In genomic region chr5:14066326-14066725, GRCh38 we compare ENCODE assay signal across 15 cellular contexts.
A peak's percentile ranks its signal among the peaks of the same experiment; 100 is the strongest.
DNase-seq lines count a peak whose midpoint lies in the region; ATAC-seq and TF ChIP-seq lines count a peak whose summit lies in the region.
"Had no signal": no experiment of that assay in that cellular context is flagged by ENCODE, and none has a peak within 500 bp of the region (broad histone marks: within the 10 kb centered on the region; RNA-seq: fewer than 3 reads in every experiment).

No MANE protein-coding gene starts in this region.

- no peak for ATAC-seq in Panc1
- no peak for ATAC-seq in upper lobe of right lung
- ATAC-seq: CD8-positive, alpha-beta T cell; GM12878; HepG2 had no signal

- CTCF ChIA-PET in Panc1 (lab: Charles Lee), result no interaction called here

- H3K27me3 ChIP-seq in Panc1 (ENCODE audit: control insufficient read depth, insufficient read depth, low read length) (no peaks in the 10 kb centered on the region), upper lobe of right lung (no peaks in the 10 kb centered on the region)
- H3K27me3 ChIP-seq: BLaER1 treated with 17β-estradiol and CSF1 and Interleukin-3, amounts not matched to agents 10 nM and 100 nM had no signal

- BruUV-seq in Panc1 (replicated peaks; lab: Mats Ljungman, UMichigan), result no TSS peak

- H3K4me1 ChIP-seq in Panc1 (ENCODE audit: control insufficient read depth, insufficient read depth, low read length) (peaks cover 4% of the 10 kb centered on the region), upper lobe of right lung (no peaks in the 10 kb centered on the region)
- H3K4me1 ChIP-seq: BLaER1 treated with 17β-estradiol and CSF1 and Interleukin-3, amounts not matched to agents 10 nM and 100 nM had no signal

- H3K4me3 ChIP-seq in Panc1 (ENCODE audit: low read depth in 2 of 2, low read length in 2 of 2) (no peak overlapping the region), upper lobe of right lung (no peak overlapping the region)
- H3K4me3 ChIP-seq: BLaER1 treated with 17β-estradiol and CSF1 and Interleukin-3, amounts not matched to agents 10 nM and 100 nM; GM12878 had no signal

- H3K9me3 ChIP-seq in Panc1 (ENCODE audit: control insufficient read depth, insufficient read depth, low read depth, low read length), result no peaks in the 10 kb centered on the region; the same call in 1 of the 2 replicates
- no peaks in the 10 kb centered on the region for H3K9me3 ChIP-seq in upper lobe of right lung

- DNase-seq in ACHN (peak; percentile 19), Panc1 (ENCODE audit: low read depth, low spot score) (no peak), glomerular visceral epithelial cell (ENCODE audit: extremely low spot score) (peak; percentile 66), renal cortical epithelial cell (ENCODE audit: low read depth) (peak; percentile 79), globus pallidus (ENCODE audit: low spot score) (no peak), GF-D8 (lab: John Stamatoyannopoulos, UW) (no peak), upper lobe of right lung (no peak)
- DNase-seq: 8988T; Calu3; CD8-positive, alpha-beta T cell; DMS79 treated with DMSO at 0.1 percent for 48 hours; H9 had no signal

- in situ Hi-C loops in ACHN (cut with HindIII; ENCODE audit: low pct_ligation_motif_present, low pct_unique_long_range_greater_than_20kb, low sequenced_read_pairs), result no loop called here
- in situ Hi-C loops in Panc1 (cut with HindIII; ENCODE audit: low pct_unique_long_range_greater_than_20kb, low sequenced_read_pairs), result no loop called here

- no peak for TF ChIP-seq CTCF in Panc1 (IDR thresholded peaks at IDR 0.05)
- no peak for TF ChIP-seq CTCF in upper lobe of right lung (IDR thresholded peaks at IDR 0.05)

- no peaks in the 10 kb centered on the region for H3K36me3 ChIP-seq in Panc1 (ENCODE audit: control insufficient read depth, insufficient read depth, low read length)
- no peaks in the 10 kb centered on the region for H3K36me3 ChIP-seq in upper lobe of right lung
- H3K36me3 ChIP-seq: BLaER1 treated with 17β-estradiol and CSF1 and Interleukin-3, amounts not matched to agents 10 nM and 100 nM had no signal

- intact Hi-C loops in Panc1 (cut with micrococcal nuclease; ENCODE audit: unreplicated experiment), result no loop called here
- intact Hi-C loops in upper lobe of right lung (cut with DNase I), result no loop called here

- POLR2A ChIA-PET in Panc1 (lab: Charles Lee), result no interaction called here

- peak overlapping the region; percentile 52; the same call in 1 of the 2 replicates for H3K27ac ChIP-seq in Panc1 (ENCODE audit: low read length)
- no peak overlapping the region for H3K27ac ChIP-seq in upper lobe of right lung
- H3K27ac ChIP-seq: BLaER1 treated with 17β-estradiol and CSF1 and Interleukin-3, amounts not matched to agents 10 nM and 100 nM had no signal

Comparison
In these comparisons a context has a peak if more than half of its experiments do, and no peak if none do; other contexts are left out.
1. DNase-seq: peak in ACHN (single experiment), glomerular visceral epithelial cell (single experiment) and renal cortical epithelial cell (single experiment); none in Panc1 (single experiment), globus pallidus (single experiment), GF-D8 (single experiment) and upper lobe of right lung (single experiment).